ENCODE assay signal across 9 cellular contexts in genomic region chr10:22624289-22624738, GRCh38.
DNase-seq lines count a peak whose midpoint lies in the region; ATAC-seq and TF ChIP-seq lines count a peak whose summit lies in the region.
"Had no signal": no experiment of that assay in that cellular context is flagged by ENCODE, and none has a peak within 500 bp of the region (broad histone marks: within the 10 kb centered on the region; RNA-seq: fewer than 3 reads in every experiment).

No MANE protein-coding gene starts in this region.

- no peak overlapping the region for H3K4me3 Mint-ChIP-seq in nephron

- H3K36me3 Mint-ChIP-seq in nephron (ENCODE audit: low read depth), result no peaks in the 10 kb centered on the region

- H3K4me1 Mint-ChIP-seq in nephron, result peaks cover 65% of the 10 kb centered on the region

- TF ChIP-seq CTCF in nephron (IDR thresholded peaks at IDR 0.05; ENCODE audit: unreplicated experiment in 3 of 3), result no peak

- peak overlapping the region; percentile 29 to 71 (median 51) for H3K27ac Mint-ChIP-seq in nephron

- H3K9me3 Mint-ChIP-seq in nephron, result no peaks in the 10 kb centered on the region

- ATAC-seq in HG02610 (IDR thresholded peaks at IDR 0.05; ENCODE audit: unreplicated experiment), result no peak

- no peaks in the 10 kb centered on the region for H3K27me3 Mint-ChIP-seq in nephron (ENCODE audit: low read depth)

- DNase-seq in COLO829 (ENCODE audit: low spot score) (peak; percentile 70), NCI-H226 (peak; percentile 76), dermis microvascular lymphatic vessel endothelial cell (ENCODE audit: low read depth in 2 of 2) (peak; percentile 71 to 81), KG1 (lab: John Stamatoyannopoulos, UW) (no peak)
- no peak for DNase-seq in effector CD4-positive, alpha-beta T cell
- no peak for DNase-seq in activated effector memory CD4-positive, alpha-beta T cell treated with Interleukin-2 at 50 U/mL for 16 hours
- DNase-seq: NCI-H146 had no signal

Comparison
In these comparisons a context has a peak if more than half of its experiments do, and no peak if none do; other contexts are left out.
1. DNase-seq: peak in COLO829 (single experiment), NCI-H226 (single experiment) and dermis microvascular lymphatic vessel endothelial cell (2 of 2); none in KG1 (single experiment), effector CD4-positive, alpha-beta T cell (single experiment) and activated effector memory CD4-positive, alpha-beta T cell treated with Interleukin-2 at 50 U/mL for 16 hours (single experiment).